ENCODE assay signal across 24 cellular contexts in the genomic region with DNA sequence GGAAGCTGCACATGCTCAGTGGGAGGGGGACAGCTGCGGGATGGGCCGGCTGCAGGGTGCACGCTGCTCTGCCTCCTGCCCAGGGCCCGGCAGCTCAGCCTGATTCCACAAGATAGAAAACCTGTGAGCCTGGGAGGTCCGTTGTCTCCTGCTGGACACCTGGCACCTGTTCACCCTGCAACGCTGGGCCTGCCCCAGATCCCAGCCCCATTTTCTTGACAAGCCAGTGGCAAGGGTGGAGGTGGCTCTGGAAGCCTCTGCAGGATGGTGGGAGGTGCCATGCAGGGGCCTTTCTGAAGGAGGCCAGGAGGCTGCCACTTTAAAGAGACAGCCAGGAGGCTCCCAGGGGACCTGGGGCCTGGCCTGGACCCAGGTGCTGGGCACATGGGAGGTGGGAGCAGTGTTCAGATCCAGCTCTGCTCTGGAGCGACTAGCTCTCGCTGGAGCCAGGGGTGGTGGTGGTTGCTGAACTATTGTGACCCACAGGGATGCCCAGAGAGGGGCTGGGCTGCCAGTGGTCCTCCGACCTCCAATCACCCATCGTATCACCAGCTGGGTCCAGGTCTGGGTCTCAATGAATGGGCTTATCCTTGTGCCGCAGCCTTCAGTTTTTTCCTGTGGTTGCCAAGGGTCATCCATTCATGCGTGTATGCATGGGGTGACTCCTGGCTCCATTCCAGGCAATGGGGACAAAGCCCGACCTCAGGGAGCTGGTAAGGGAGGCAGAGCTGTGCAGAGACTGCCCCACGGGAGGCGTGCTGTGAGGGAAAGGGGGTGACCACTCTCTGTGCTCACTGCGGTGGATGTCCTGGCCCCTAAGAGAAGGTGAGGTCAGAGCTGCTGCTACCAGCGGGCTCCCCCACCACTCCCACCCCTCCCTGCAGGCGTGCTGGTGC.
A peak's percentile ranks its signal among the peaks of the same experiment; 100 is the strongest.
DNase-seq lines count a peak whose midpoint lies in the region; ATAC-seq and TF ChIP-seq lines count a peak whose summit lies in the region.
"Had no signal": no experiment of that assay in that cellular context is flagged by ENCODE, and none has a peak within 500 bp of the region (broad histone marks: within the 10 kb centered on the region; RNA-seq: fewer than 3 reads in every experiment).

No MANE protein-coding gene starts in this region.

- H3K9me3 ChIP-seq in right atrium auricular region (no peaks in the 10 kb centered on the region), colonic mucosa (no peaks in the 10 kb centered on the region)
- H3K9me3 ChIP-seq: HAP-1, upper lobe of right lung had no signal

- no peak for ATAC-seq in effector memory CD8-positive, alpha-beta T cell (replicated peaks)
- ATAC-seq in HG03025 (IDR thresholded peaks at IDR 0.05; ENCODE audit: low FRiP score, unreplicated experiment) (no peak), GM19328 (IDR thresholded peaks at IDR 0.05; ENCODE audit: unreplicated experiment) (no peak)
- ATAC-seq: activated T-helper 17 cell treated with anti-CD3 and anti-CD28 coated beads, Interleukin-2, amount 50 U/mL, for 72 hours; CD8-positive, alpha-beta T cell; upper lobe of right lung; WTC11 had no signal

- H3K9me3 Mint-ChIP-seq in mesothelial cell of epicardium (no peaks in the 10 kb centered on the region), type B pancreatic cell (no peaks in the 10 kb centered on the region)
- H3K9me3 Mint-ChIP-seq in effector memory CD8-positive, alpha-beta T cell = no peaks in the 10 kb centered on the region
- H3K9me3 Mint-ChIP-seq: activated T-helper 17 cell treated with anti-CD3 and anti-CD28 coated beads, Interleukin-2, amount 50 U/mL, for 72 hours; CD8-positive, alpha-beta T cell; dendritic cell treated with granulocyte-macrophage colony-stimulating factor and Interleukin-4, amounts not matched to agents 40 ng/mL and 50 ng/mL, for 4 days; nephron progenitor cell; stimulated activated naive CD8-positive, alpha-beta T cell treated with anti-CD3 and anti-CD28 coated beads, Interleukin-15, Interleukin-2, amounts not matched to agents 100 ng/mL and 50 ng/mL, for 24 hours; WTC11 had no signal

- H3K4me1 ChIP-seq in right atrium auricular region = no peaks in the 10 kb centered on the region
- no peaks in the 10 kb centered on the region for H3K4me1 ChIP-seq in colonic mucosa
- H3K4me1 ChIP-seq: upper lobe of right lung had no signal

- H3K4me1 Mint-ChIP-seq in mesothelial cell of epicardium (no peaks in the 10 kb centered on the region), type B pancreatic cell (ENCODE audit: unreplicated experiment) (no peaks in the 10 kb centered on the region)
- peaks cover 3 to 4% of the 10 kb centered on the region in 2 donors for H3K4me1 Mint-ChIP-seq in effector memory CD8-positive, alpha-beta T cell (ENCODE audit: low read depth in 2 of 2)
- H3K4me1 Mint-ChIP-seq: WTC11 had no signal

- TF ChIP-seq CTCF in right atrium auricular region (IDR thresholded peaks at IDR 0.05) (no peak), colonic mucosa (IDR thresholded peaks at IDR 0.05) (no peak), mesothelial cell of epicardium (IDR thresholded peaks at IDR 0.05; ENCODE audit: unreplicated experiment) (no peak), type B pancreatic cell (conservative IDR thresholded peaks at IDR 0.05) (no peak)

- DNase-seq in right atrium auricular region (ENCODE audit: low spot score) (peak; percentile 44), cardiac septum (ENCODE audit: low spot score) (no peak), colonic mucosa (peak; percentile 10), mesothelial cell of epicardium (ENCODE audit: low spot score in 2 of 2, unreplicated experiment in 2 of 2) (peak; percentile 6 to 34), type B pancreatic cell (ENCODE audit: extremely low spot score, unreplicated experiment) (peak; percentile 58)
- no peak for DNase-seq in effector memory CD8-positive, alpha-beta T cell
- DNase-seq: DMS53; mesendoderm; NCI-H1092 treated with DMSO at 0.1 percent for 48 hours; NCI-H2029 treated with DMSO at 0.1 percent for 48 hours; nephron progenitor cell; NK-92 treated with Interleukin-12 subunit alpha and Interleukin-12 subunit beta, amount 100 ng/mL, for 24 hours; stimulated activated CD4-positive, alpha-beta T cell treated with anti-CD3 and anti-CD28 coated beads, Interleukin-4, amount 100 ng/mL, for 1 hour; upper lobe of right lung had no signal

- H3K4me3 Mint-ChIP-seq in mesothelial cell of epicardium (no peak overlapping the region), type B pancreatic cell (no peak overlapping the region)
- no peak overlapping the region for H3K4me3 Mint-ChIP-seq in effector memory CD8-positive, alpha-beta T cell
- H3K4me3 Mint-ChIP-seq: activated T-helper 17 cell treated with anti-CD3 and anti-CD28 coated beads, Interleukin-2, amount 50 U/mL, for 72 hours; CD8-positive, alpha-beta T cell; dendritic cell treated with granulocyte-macrophage colony-stimulating factor and Interleukin-4, amounts not matched to agents 40 ng/mL and 50 ng/mL, for 4 days; nephron progenitor cell; stimulated activated naive CD8-positive, alpha-beta T cell treated with anti-CD3 and anti-CD28 coated beads, Interleukin-15, Interleukin-2, amounts not matched to agents 100 ng/mL and 50 ng/mL, for 24 hours; WTC11 had no signal

- no peaks in the 10 kb centered on the region for H3K36me3 ChIP-seq in right atrium auricular region
- H3K36me3 ChIP-seq in colonic mucosa = no peaks in the 10 kb centered on the region
- H3K36me3 ChIP-seq: HAP-1, upper lobe of right lung had no signal

- no peak overlapping the region for H3K27ac Mint-ChIP-seq in mesothelial cell of epicardium
- no peak overlapping the region for H3K27ac Mint-ChIP-seq in type B pancreatic cell
- no peak overlapping the region for H3K27ac Mint-ChIP-seq in effector memory CD8-positive, alpha-beta T cell
- H3K27ac Mint-ChIP-seq: activated T-helper 17 cell treated with anti-CD3 and anti-CD28 coated beads, Interleukin-2, amount 50 U/mL, for 72 hours; CD8-positive, alpha-beta T cell; dendritic cell treated with granulocyte-macrophage colony-stimulating factor and Interleukin-4, amounts not matched to agents 40 ng/mL and 50 ng/mL, for 4 days; nephron progenitor cell; stimulated activated naive CD8-positive, alpha-beta T cell treated with anti-CD3 and anti-CD28 coated beads, Interleukin-15, Interleukin-2, amounts not matched to agents 100 ng/mL and 50 ng/mL, for 24 hours had no signal

- intact Hi-C loops in cardiac septum (cut with DNase I) = no loop called here
- intact Hi-C loops in colonic mucosa (cut with DNase I) = no loop called here

- H3K27ac ChIP-seq in right atrium auricular region = no peak overlapping the region
- no peak overlapping the region for H3K27ac ChIP-seq in colonic mucosa
- H3K27ac ChIP-seq: hepatocyte, upper lobe of right lung had no signal

- no peaks in the 10 kb centered on the region for H3K27me3 ChIP-seq in right atrium auricular region
- H3K27me3 ChIP-seq in colonic mucosa = no peaks in the 10 kb centered on the region
- H3K27me3 ChIP-seq: hepatocyte had no signal

- H3K9ac ChIP-seq in colonic mucosa (ENCODE audit: low read depth in 2 of 2, low read length in 2 of 2) = no peak overlapping the region

- no peaks in the 10 kb centered on the region for H3K36me3 Mint-ChIP-seq in mesothelial cell of epicardium
- H3K36me3 Mint-ChIP-seq in type B pancreatic cell = no peaks in the 10 kb centered on the region
- H3K36me3 Mint-ChIP-seq in effector memory CD8-positive, alpha-beta T cell (ENCODE audit: insufficient read depth) = no peaks in the 10 kb centered on the region
- H3K36me3 Mint-ChIP-seq: brain; CD8-positive, alpha-beta T cell; WTC11 had no signal

- no peak overlapping the region for H3K4me3 ChIP-seq in right atrium auricular region
- no peak overlapping the region for H3K4me3 ChIP-seq in colonic mucosa
- H3K4me3 ChIP-seq: HAP-1, hepatocyte, upper lobe of right lung had no signal

- H3K27me3 Mint-ChIP-seq in mesothelial cell of epicardium (ENCODE audit: low read depth) = peaks cover 28% of the 10 kb centered on the region
- H3K27me3 Mint-ChIP-seq in type B pancreatic cell = peaks cover 10% of the 10 kb centered on the region
- H3K27me3 Mint-ChIP-seq in effector memory CD8-positive, alpha-beta T cell = peaks cover 29 to 71% of the 10 kb centered on the region in 2 donors

Comparison
In these comparisons a context has a peak if more than half of its experiments do, and no peak if none do; other contexts are left out.
1. DNase-seq: peak in right atrium auricular region (single experiment), colonic mucosa (single experiment), mesothelial cell of epicardium (2 of 2) and type B pancreatic cell (single experiment); none in cardiac septum (single experiment) and effector memory CD8-positive, alpha-beta T cell (0 of 3).